ENCODE assay signal across 13 cellular contexts in genomic region chr3:11238880-11239279, GRCh38. TPM values are rescaled to one million over a fixed set of nuclear protein-coding genes. Genes with fewer than 3 reads are reported as not detected.
DNase-seq lines count a peak whose midpoint lies in the region; ATAC-seq and TF ChIP-seq lines count a peak whose summit lies in the region.
"Had no signal": no experiment of that assay in that cellular context is flagged by ENCODE, and none has a peak within 500 bp of the region (broad histone marks: within the 10 kb centered on the region; RNA-seq: fewer than 3 reads in every experiment).

No MANE protein-coding gene starts in this region.

- peaks cover 37% of the 10 kb centered on the region for H3K4me1 Mint-ChIP-seq in activated naive CD4-positive, alpha-beta T cell treated with anti-CD3 and anti-CD28 coated beads for 36 hours (ENCODE audit: low read depth)
- peaks cover 5% of the 10 kb centered on the region for H3K4me1 Mint-ChIP-seq in activated naive CD4-positive, alpha-beta T cell treated with anti-CD3 and anti-CD28 coated beads, Interleukin-2, amount 10 ng/mL, durations not matched to agents 7 days and 5 days
- H3K4me1 Mint-ChIP-seq in stimulated activated naive B cell treated with anti-CD40 and anti-IgM and Interleukin-4, amounts not matched to agents 10 μg/mL and 1 μg/mL and 100 μg/mL, for 72 hours: peaks cover 6 to 12% of the 10 kb centered on the region in 2 donors
- H3K4me1 Mint-ChIP-seq: brain had no signal

- no peaks in the 10 kb centered on the region for H3K36me3 Mint-ChIP-seq in activated naive CD4-positive, alpha-beta T cell treated with anti-CD3 and anti-CD28 coated beads for 36 hours (ENCODE audit: low read depth)
- no peaks in the 10 kb centered on the region for H3K36me3 Mint-ChIP-seq in activated naive CD4-positive, alpha-beta T cell treated with anti-CD3 and anti-CD28 coated beads, Interleukin-2, amount 10 ng/mL, durations not matched to agents 7 days and 5 days
- peaks cover 2 to 3% of the 10 kb centered on the region in 2 donors for H3K36me3 Mint-ChIP-seq in stimulated activated naive B cell treated with anti-CD40 and anti-IgM and Interleukin-4, amounts not matched to agents 10 μg/mL and 1 μg/mL and 100 μg/mL, for 72 hours
- H3K36me3 Mint-ChIP-seq: brain, WTC11 had no signal

- intact Hi-C loops in activated naive CD4-positive, alpha-beta T cell treated with anti-CD3 and anti-CD28 coated beads for 36 hours (cut with micrococcal nuclease): loop anchor here (1.0 to 10.0 kb wide), 6 partner anchors 12 to 566 kb away; partner anchors contain the start of gene ATG7

- peak overlapping the region; percentile 78 for H3K27ac Mint-ChIP-seq in activated naive CD4-positive, alpha-beta T cell treated with anti-CD3 and anti-CD28 coated beads for 36 hours
- H3K27ac Mint-ChIP-seq in activated naive CD4-positive, alpha-beta T cell treated with anti-CD3 and anti-CD28 coated beads, Interleukin-2, amount 10 ng/mL, durations not matched to agents 7 days and 5 days: no peak overlapping the region
- H3K27ac Mint-ChIP-seq in stimulated activated naive B cell treated with anti-CD40 and anti-IgM and Interleukin-4, amounts not matched to agents 10 μg/mL and 1 μg/mL and 100 μg/mL, for 72 hours: peak overlapping the region; percentile 5
- H3K27ac Mint-ChIP-seq: brain, WTC11 had no signal

- DNase-seq in activated naive CD4-positive, alpha-beta T cell treated with anti-CD3 and anti-CD28 coated beads for 36 hours: no peak
- DNase-seq in activated naive CD4-positive, alpha-beta T cell treated with anti-CD3 and anti-CD28 coated beads, Interleukin-2, amount 10 ng/mL, durations not matched to agents 7 days and 5 days: no peak
- DNase-seq in epithelial cell of prostate (ENCODE audit: low read depth, low spot score) (peak; percentile 63), DMS153 treated with DMSO at 0.1 percent for 48 hours (lab: John Stamatoyannopoulos, UW; ENCODE audit: unreplicated experiment) (no peak), cortex of kidney (lab: John Stamatoyannopoulos, UW) (no peak)
- DNase-seq in stimulated activated naive B cell treated with anti-CD40 and anti-IgM and Interleukin-4, amounts not matched to agents 10 μg/mL and 1 μg/mL and 100 μg/mL, for 72 hours: no peak
- DNase-seq: head of caudate nucleus; stimulated activated naive CD4-positive, alpha-beta T cell treated with Interleukin-2 at 50 U/mL for 16 hours had no signal

- no peak overlapping the region for H3K4me3 Mint-ChIP-seq in activated naive CD4-positive, alpha-beta T cell treated with anti-CD3 and anti-CD28 coated beads for 36 hours
- no peak overlapping the region for H3K4me3 Mint-ChIP-seq in activated naive CD4-positive, alpha-beta T cell treated with anti-CD3 and anti-CD28 coated beads, Interleukin-2, amount 10 ng/mL, durations not matched to agents 7 days and 5 days
- H3K4me3 Mint-ChIP-seq in stimulated activated naive B cell treated with anti-CD40 and anti-IgM and Interleukin-4, amounts not matched to agents 10 μg/mL and 1 μg/mL and 100 μg/mL, for 72 hours: no peak overlapping the region
- H3K4me3 Mint-ChIP-seq: brain, WTC11 had no signal

- peak overlapping the region; percentile 96 for H3K27ac ChIP-seq in epithelial cell of prostate
- H3K27ac ChIP-seq: C4-2B had no signal

- H3K9me3 Mint-ChIP-seq in activated naive CD4-positive, alpha-beta T cell treated with anti-CD3 and anti-CD28 coated beads for 36 hours: peaks cover 13% of the 10 kb centered on the region
- peaks cover 8% of the 10 kb centered on the region for H3K9me3 Mint-ChIP-seq in activated naive CD4-positive, alpha-beta T cell treated with anti-CD3 and anti-CD28 coated beads, Interleukin-2, amount 10 ng/mL, durations not matched to agents 7 days and 5 days
- peaks cover 0 to 4% of the 10 kb centered on the region in 2 donors for H3K9me3 Mint-ChIP-seq in stimulated activated naive B cell treated with anti-CD40 and anti-IgM and Interleukin-4, amounts not matched to agents 10 μg/mL and 1 μg/mL and 100 μg/mL, for 72 hours

- ATAC-seq in SK-N-SH treated with all-trans-retinoic acid at 6 μM for 48 hours (peak; percentile 69), HG02763 (IDR thresholded peaks at IDR 0.05; ENCODE audit: unreplicated experiment) (no peak)
- peak; percentile 57 to 63 for ATAC-seq in stimulated activated naive B cell treated with anti-CD40 and anti-IgM and Interleukin-4, amounts not matched to agents 10 μg/mL and 1 μg/mL and 100 μg/mL, for 72 hours (replicated peaks)
- ATAC-seq: WTC11 had no signal

- H3K27me3 Mint-ChIP-seq in activated naive CD4-positive, alpha-beta T cell treated with anti-CD3 and anti-CD28 coated beads for 36 hours (ENCODE audit: low read depth): peaks cover 7% of the 10 kb centered on the region
- H3K27me3 Mint-ChIP-seq in activated naive CD4-positive, alpha-beta T cell treated with anti-CD3 and anti-CD28 coated beads, Interleukin-2, amount 10 ng/mL, durations not matched to agents 7 days and 5 days: peaks cover 26% of the 10 kb centered on the region
- peaks cover 16 to 19% of the 10 kb centered on the region in 2 donors for H3K27me3 Mint-ChIP-seq in stimulated activated naive B cell treated with anti-CD40 and anti-IgM and Interleukin-4, amounts not matched to agents 10 μg/mL and 1 μg/mL and 100 μg/mL, for 72 hours

- CTCF ChIA-PET in activated naive CD4-positive, alpha-beta T cell treated with anti-CD3 and anti-CD28 coated beads for 36 hours (lab: Charles Lee): interaction anchor here (0.6 to 4.2 kb wide), 5 partner anchors 43 to 151 kb away, joined by 3 to 54 read pairs (median 5); no protein-coding TSS in a partner anchor
- CTCF ChIA-PET in activated naive CD4-positive, alpha-beta T cell treated with anti-CD3 and anti-CD28 coated beads, Interleukin-2, amount 10 ng/mL, durations not matched to agents 7 days and 5 days (lab: Charles Lee): interaction anchor here (1.0 to 5.4 kb wide), 3 partner anchors 9 to 413 kb away, joined by 4 to 91 read pairs (median 5); no protein-coding TSS in a partner anchor

TF ChIP-seq in SK-N-SH treated with all-trans-retinoic acid at 6 μM for 48 hours, 23 proteins besides CTCF, POLR2A, EP300 and RAD21 (continues in another document):
- TF ChIP-seq POU6F1 (CRISPR knock-in tag; IDR thresholded peaks at IDR 0.05; ENCODE audit: borderline replicate concordance, low read depth): no peak
- peak; percentile 40 for TF ChIP-seq ISL1 (CRISPR knock-in tag; IDR thresholded peaks at IDR 0.05)
- no peak for TF ChIP-seq ZNF8 (CRISPR knock-in tag; IDR thresholded peaks at IDR 0.05)
- TF ChIP-seq PPARA (CRISPR knock-in tag; IDR thresholded peaks at IDR 0.05; ENCODE audit: borderline replicate concordance): no peak
- TF ChIP-seq CSRNP3 (CRISPR knock-in tag; IDR thresholded peaks at IDR 0.05): no peak
- TF ChIP-seq ZC3H10 (CRISPR knock-in tag; IDR thresholded peaks at IDR 0.05): no peak
- TF ChIP-seq PATZ1 (CRISPR knock-in tag; IDR thresholded peaks at IDR 0.05; ENCODE audit: borderline replicate concordance): no peak

RNA-seq across cellular contexts. Expression of gene ATG7, which starts 33.3 kb away (rescaled TPM):
- total RNA-seq in activated naive CD4-positive, alpha-beta T cell treated with anti-CD3 and anti-CD28 coated beads for 36 hours: 10 to 100 TPM; 25.9 to 27.0 TPM
